Comparison of ENCODE assay signal across 2 cellular contexts in the genomic region with DNA sequence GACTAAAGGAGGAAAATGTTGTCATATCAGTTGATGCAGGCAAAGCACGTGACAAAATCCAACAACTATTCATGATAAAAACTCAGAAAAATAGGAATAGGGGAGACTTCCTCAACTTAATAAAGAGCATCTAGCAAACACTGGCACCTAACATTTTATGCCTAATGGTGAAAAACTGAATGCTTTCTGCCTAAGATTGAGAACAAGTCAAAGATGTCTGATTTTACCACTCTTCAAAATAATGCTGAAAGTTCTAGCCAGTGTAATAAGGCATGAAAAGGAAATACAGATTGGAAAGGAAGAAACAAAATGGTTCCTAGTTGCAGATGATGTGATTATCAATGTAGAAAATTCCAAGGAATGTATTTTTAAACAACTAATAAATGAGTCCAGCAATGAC.
TF ChIP-seq lines count a peak whose summit lies in the region.

No MANE protein-coding gene starts in this region.

TF ChIP-seq in HEK293, 187 proteins besides CTCF, POLR2A, EP300 and RAD21:
- TF ChIP-seq SETDB1 (IDR thresholded peaks at IDR 0.05; ENCODE audit: insufficient read length, low read length) (peak; percentile 47), GFI1B (tag by site-specific recombination; IDR thresholded peaks at IDR 0.05) (no peak)

TF ChIP-seq in K562, 482 proteins besides CTCF, POLR2A, EP300 and RAD21:
- TF ChIP-seq RBM25 (IDR thresholded peaks at IDR 0.05; ENCODE audit: low read depth, low read length, severe bottlenecking) (peak; percentile 45), E2F8 (IDR thresholded peaks at IDR 0.05; ENCODE audit: low read depth, partially characterized antibody) (no peak), CBX1 (IDR thresholded peaks at IDR 0.05; ENCODE audit: low read depth) (no peak), FOXA1 (IDR thresholded peaks at IDR 0.05; ENCODE audit: borderline replicate concordance) (no peak), ZNF12 (CRISPR knock-in tag; IDR thresholded peaks at IDR 0.05) (no peak), TOE1 (IDR thresholded peaks at IDR 0.05; ENCODE audit: borderline replicate concordance) (no peak), TOE1 (CRISPR knock-in tag; IDR thresholded peaks at IDR 0.05; ENCODE audit: borderline replicate concordance, low read depth) (no peak), ZNF507 (tag; conservative IDR thresholded peaks at IDR 0.05) (peak; percentile 83), ETS1 (conservative IDR thresholded peaks at IDR 0.05; ENCODE audit: control insufficient read depth, low read depth, low read length) (no peak), ZFPM2 (CRISPR knock-in tag; IDR thresholded peaks at IDR 0.05) (no peak), AFF1 (IDR thresholded peaks at IDR 0.05; ENCODE audit: low read depth in 1 of 2, partially characterized antibody in 2 of 2) (no peak), ZNF740 (CRISPR knock-in tag; IDR thresholded peaks at IDR 0.05) (no peak), ZNF740 (tag; IDR thresholded peaks at IDR 0.05) (no peak)
- TF ChIP-seq, protein P1, sequence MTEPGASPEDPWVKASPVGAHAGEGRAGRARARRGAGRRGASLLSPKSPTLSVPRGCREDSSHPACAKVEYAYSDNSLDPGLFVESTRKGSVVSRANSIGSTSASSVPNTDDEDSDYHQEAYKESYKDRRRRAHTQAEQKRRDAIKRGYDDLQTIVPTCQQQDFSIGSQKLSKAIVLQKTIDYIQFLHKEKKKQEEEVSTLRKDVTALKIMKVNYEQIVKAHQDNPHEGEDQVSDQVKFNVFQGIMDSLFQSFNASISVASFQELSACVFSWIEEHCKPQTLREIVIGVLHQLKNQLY (CRISPR knock-in tag; conservative IDR thresholded peaks at IDR 0.05), result no peak
- TF ChIP-seq, protein P2, sequence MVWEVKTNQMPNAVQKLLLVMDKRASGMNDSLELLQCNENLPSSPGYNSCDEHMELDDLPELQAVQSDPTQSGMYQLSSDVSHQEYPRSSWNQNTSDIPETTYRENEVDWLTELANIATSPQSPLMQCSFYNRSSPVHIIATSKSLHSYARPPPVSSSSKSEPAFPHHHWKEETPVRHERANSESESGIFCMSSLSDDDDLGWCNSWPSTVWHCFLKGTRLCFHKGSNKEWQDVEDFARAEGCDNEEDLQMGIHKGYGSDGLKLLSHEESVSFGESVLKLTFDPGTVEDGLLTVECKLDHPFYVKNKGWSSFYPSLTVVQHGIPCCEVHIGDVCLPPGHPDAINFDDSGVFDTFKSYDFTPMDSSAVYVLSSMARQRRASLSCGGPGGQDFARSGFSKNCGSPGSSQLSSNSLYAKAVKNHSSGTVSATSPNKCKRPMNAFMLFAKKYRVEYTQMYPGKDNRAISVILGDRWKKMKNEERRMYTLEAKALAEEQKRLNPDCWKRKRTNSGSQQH (CRISPR knock-in tag; IDR thresholded peaks at IDR 0.05), result no peak
- TF ChIP-seq, protein P3, sequence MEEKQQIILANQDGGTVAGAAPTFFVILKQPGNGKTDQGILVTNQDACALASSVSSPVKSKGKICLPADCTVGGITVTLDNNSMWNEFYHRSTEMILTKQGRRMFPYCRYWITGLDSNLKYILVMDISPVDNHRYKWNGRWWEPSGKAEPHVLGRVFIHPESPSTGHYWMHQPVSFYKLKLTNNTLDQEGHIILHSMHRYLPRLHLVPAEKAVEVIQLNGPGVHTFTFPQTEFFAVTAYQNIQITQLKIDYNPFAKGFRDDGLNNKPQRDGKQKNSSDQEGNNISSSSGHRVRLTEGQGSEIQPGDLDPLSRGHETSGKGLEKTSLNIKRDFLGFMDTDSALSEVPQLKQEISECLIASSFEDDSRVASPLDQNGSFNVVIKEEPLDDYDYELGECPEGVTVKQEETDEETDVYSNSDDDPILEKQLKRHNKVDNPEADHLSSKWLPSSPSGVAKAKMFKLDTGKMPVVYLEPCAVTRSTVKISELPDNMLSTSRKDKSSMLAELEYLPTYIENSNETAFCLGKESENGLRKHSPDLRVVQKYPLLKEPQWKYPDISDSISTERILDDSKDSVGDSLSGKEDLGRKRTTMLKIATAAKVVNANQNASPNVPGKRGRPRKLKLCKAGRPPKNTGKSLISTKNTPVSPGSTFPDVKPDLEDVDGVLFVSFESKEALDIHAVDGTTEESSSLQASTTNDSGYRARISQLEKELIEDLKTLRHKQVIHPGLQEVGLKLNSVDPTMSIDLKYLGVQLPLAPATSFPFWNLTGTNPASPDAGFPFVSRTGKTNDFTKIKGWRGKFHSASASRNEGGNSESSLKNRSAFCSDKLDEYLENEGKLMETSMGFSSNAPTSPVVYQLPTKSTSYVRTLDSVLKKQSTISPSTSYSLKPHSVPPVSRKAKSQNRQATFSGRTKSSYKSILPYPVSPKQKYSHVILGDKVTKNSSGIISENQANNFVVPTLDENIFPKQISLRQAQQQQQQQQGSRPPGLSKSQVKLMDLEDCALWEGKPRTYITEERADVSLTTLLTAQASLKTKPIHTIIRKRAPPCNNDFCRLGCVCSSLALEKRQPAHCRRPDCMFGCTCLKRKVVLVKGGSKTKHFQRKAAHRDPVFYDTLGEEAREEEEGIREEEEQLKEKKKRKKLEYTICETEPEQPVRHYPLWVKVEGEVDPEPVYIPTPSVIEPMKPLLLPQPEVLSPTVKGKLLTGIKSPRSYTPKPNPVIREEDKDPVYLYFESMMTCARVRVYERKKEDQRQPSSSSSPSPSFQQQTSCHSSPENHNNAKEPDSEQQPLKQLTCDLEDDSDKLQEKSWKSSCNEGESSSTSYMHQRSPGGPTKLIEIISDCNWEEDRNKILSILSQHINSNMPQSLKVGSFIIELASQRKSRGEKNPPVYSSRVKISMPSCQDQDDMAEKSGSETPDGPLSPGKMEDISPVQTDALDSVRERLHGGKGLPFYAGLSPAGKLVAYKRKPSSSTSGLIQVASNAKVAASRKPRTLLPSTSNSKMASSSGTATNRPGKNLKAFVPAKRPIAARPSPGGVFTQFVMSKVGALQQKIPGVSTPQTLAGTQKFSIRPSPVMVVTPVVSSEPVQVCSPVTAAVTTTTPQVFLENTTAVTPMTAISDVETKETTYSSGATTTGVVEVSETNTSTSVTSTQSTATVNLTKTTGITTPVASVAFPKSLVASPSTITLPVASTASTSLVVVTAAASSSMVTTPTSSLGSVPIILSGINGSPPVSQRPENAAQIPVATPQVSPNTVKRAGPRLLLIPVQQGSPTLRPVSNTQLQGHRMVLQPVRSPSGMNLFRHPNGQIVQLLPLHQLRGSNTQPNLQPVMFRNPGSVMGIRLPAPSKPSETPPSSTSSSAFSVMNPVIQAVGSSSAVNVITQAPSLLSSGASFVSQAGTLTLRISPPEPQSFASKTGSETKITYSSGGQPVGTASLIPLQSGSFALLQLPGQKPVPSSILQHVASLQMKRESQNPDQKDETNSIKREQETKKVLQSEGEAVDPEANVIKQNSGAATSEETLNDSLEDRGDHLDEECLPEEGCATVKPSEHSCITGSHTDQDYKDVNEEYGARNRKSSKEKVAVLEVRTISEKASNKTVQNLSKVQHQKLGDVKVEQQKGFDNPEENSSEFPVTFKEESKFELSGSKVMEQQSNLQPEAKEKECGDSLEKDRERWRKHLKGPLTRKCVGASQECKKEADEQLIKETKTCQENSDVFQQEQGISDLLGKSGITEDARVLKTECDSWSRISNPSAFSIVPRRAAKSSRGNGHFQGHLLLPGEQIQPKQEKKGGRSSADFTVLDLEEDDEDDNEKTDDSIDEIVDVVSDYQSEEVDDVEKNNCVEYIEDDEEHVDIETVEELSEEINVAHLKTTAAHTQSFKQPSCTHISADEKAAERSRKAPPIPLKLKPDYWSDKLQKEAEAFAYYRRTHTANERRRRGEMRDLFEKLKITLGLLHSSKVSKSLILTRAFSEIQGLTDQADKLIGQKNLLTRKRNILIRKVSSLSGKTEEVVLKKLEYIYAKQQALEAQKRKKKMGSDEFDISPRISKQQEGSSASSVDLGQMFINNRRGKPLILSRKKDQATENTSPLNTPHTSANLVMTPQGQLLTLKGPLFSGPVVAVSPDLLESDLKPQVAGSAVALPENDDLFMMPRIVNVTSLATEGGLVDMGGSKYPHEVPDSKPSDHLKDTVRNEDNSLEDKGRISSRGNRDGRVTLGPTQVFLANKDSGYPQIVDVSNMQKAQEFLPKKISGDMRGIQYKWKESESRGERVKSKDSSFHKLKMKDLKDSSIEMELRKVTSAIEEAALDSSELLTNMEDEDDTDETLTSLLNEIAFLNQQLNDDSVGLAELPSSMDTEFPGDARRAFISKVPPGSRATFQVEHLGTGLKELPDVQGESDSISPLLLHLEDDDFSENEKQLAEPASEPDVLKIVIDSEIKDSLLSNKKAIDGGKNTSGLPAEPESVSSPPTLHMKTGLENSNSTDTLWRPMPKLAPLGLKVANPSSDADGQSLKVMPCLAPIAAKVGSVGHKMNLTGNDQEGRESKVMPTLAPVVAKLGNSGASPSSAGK (IDR thresholded peaks at IDR 0.05), result 0 out of 2 replicates have a peak, but pooled peaks have one; percentile 18
